ENCODE assay signal across 18 cellular contexts in the genomic region with DNA sequence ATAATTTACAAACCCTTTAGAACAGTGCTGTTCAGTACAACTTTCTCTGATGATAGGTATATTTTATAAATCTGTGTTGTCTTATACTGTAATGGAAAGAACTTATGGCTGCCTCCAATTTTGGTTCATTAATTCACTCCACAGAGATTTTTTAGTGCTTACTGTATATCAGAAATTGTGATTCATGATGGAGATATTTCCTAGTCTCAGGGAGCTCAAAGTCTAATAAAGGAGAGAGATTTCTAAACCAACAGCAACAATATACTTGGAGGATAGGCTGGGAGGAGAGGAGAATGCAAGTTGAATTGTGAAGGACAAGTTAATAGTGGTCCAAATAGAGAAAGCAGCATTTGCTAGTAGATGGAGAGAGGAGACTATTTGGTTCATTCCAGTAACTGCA.
DNase-seq lines count a peak whose midpoint lies in the region; ATAC-seq and TF ChIP-seq lines count a peak whose summit lies in the region.
"Had no signal": no experiment of that assay in that cellular context is flagged by ENCODE, and none has a peak within 500 bp of the region (broad histone marks: within the 10 kb centered on the region; RNA-seq: fewer than 3 reads in every experiment).

No MANE protein-coding gene starts in this region.

- no peak for ATAC-seq in Right ventricle myocardium inferior
- ATAC-seq in GM18873 (IDR thresholded peaks at IDR 0.05; ENCODE audit: low FRiP score, unreplicated experiment) = no peak
- ATAC-seq: activated CD8-positive, alpha-beta T cell treated with anti-CD3 and anti-CD28 coated beads, Interleukin-2, amount 10 ng/mL, durations not matched to agents 7 days and 5 days; body of pancreas; sciatic nerve had no signal

- peaks cover 68% of the 10 kb centered on the region for H3K79me2 ChIP-seq in osteoblast (ENCODE audit: insufficient read depth, low read length)

- DNase-seq in EH (ENCODE audit: low read depth) = peak; percentile 85
- peak; percentile 47 for DNase-seq in RPMI7951 (ENCODE audit: low read depth)
- peak; percentile 52 for DNase-seq in epithelial cell of esophagus (ENCODE audit: low read depth)
- no peak for DNase-seq in osteoblast (ENCODE audit: insufficient read length, low spot score, missing footprints)
- DNase-seq in Right ventricle myocardium inferior (ENCODE audit: missing footprints) = no peak
- DNase-seq in GM19238 (ENCODE audit: insufficient read length, low spot score) = no peak
- no peak for DNase-seq in NCI-H187 treated with DMSO at 0.1 percent for 48 hours (lab: John Stamatoyannopoulos, UW)
- DNase-seq: activated CD8-positive, alpha-beta T cell treated with anti-CD3 and anti-CD28 coated beads, Interleukin-2, amount 10 ng/mL, durations not matched to agents 7 days and 5 days; activated effector memory CD4-positive, alpha-beta T cell treated with Interleukin-2 at 50 U/mL for 16 hours; body of pancreas; DMS53; NCI-H1105 treated with DMSO at 0.1 percent for 48 hours; NCI-H345; stimulated activated CD4-positive, alpha-beta T cell treated with anti-CD3 and anti-CD28 coated beads, Interleukin-4, amount 100 ng/mL, for 4 hours; trophoblast cell had no signal

- intact Hi-C loops in Right ventricle myocardium inferior (cut with DNase I) = no loop called here

- no peaks in the 10 kb centered on the region for H3K36me3 ChIP-seq in osteoblast (ENCODE audit: insufficient read depth, low read length)

- no peak overlapping the region for H3K4me3 ChIP-seq in epithelial cell of esophagus (ENCODE audit: low read length)
- no peak overlapping the region for H3K4me3 ChIP-seq in osteoblast (ENCODE audit: insufficient read depth, low read length)
- H3K4me3 ChIP-seq: body of pancreas had no signal

- H3K4me2 ChIP-seq in osteoblast (ENCODE audit: insufficient read depth, low read length) = peak overlapping the region; percentile 34

- H3K4me1 ChIP-seq in osteoblast (ENCODE audit: insufficient read depth, low read length) = peaks cover 27% of the 10 kb centered on the region
- H3K4me1 ChIP-seq: body of pancreas had no signal

- H4K20me1 ChIP-seq in osteoblast (ENCODE audit: insufficient read depth, low read length) = peaks cover 2% of the 10 kb centered on the region

- no peaks in the 10 kb centered on the region for H3K9me3 ChIP-seq in osteoblast (ENCODE audit: low read depth, low read length)
- H3K9me3 ChIP-seq: body of pancreas had no signal

- peak overlapping the region; percentile 41 for H3K27ac ChIP-seq in osteoblast (ENCODE audit: low read depth, low read length)
- H3K27ac ChIP-seq: body of pancreas, C4-2B had no signal

- H3K27me3 ChIP-seq in osteoblast (ENCODE audit: insufficient read depth, low read length) = no peaks in the 10 kb centered on the region
- H3K27me3 ChIP-seq: body of pancreas had no signal

- TF ChIP-seq CTCF in epithelial cell of esophagus (IDR thresholded peaks at IDR 0.05; ENCODE audit: insufficient read depth, low read depth, low read length, missing control alignments) = no peak
- no peak for TF ChIP-seq CTCF in osteoblast (IDR thresholded peaks at IDR 0.05; ENCODE audit: extremely low read depth, low read depth, low read length)

- H2AFZ ChIP-seq in osteoblast (ENCODE audit: low read length) = no peak overlapping the region

Comparison
In these comparisons a context has a peak if more than half of its experiments do, and no peak if none do; other contexts are left out.
1. DNase-seq: peak in EH (single experiment), RPMI7951 (single experiment) and epithelial cell of esophagus (single experiment); none in osteoblast (single experiment), Right ventricle myocardium inferior (single experiment), GM19238 (single experiment) and NCI-H187 treated with DMSO at 0.1 percent for 48 hours (single experiment).